8 cellular contexts compared by ENCODE assay signal in genomic region chr15:51727141-51727897, GRCh38. TPM values are rescaled to one million over a fixed set of nuclear protein-coding genes. Genes with fewer than 3 reads are reported as not detected.
DNase-seq lines count a peak whose midpoint lies in the region; ATAC-seq and TF ChIP-seq lines count a peak whose summit lies in the region.

No MANE protein-coding gene starts in this region.

- intact Hi-C loops in CD4-positive, alpha-beta T cell (cut with DNase I, micrococcal nuclease), result no loop called here
- intact Hi-C loops in adrenal gland (cut with DNase I), result no loop called here

- no peak for TF ChIP-seq CTCF in CD4-positive, alpha-beta T cell (IDR thresholded peaks at IDR 0.05)
- peak in 2 of 6 experiments; percentile 7 to 15 for TF ChIP-seq CTCF in adrenal gland (IDR thresholded peaks at IDR 0.05)

- H3K27me3 Mint-ChIP-seq in CD4-positive, alpha-beta T cell, result no peaks in the 10 kb centered on the region
- no peaks in the 10 kb centered on the region for H3K27me3 Mint-ChIP-seq in activated CD4-positive, alpha-beta T cell treated with anti-CD3 and anti-CD28 coated beads, Interleukin-2, amount 10 ng/mL, durations not matched to agents 7 days and 5 days

- no peak overlapping the region for H3K27ac ChIP-seq in CD4-positive, alpha-beta T cell (ENCODE audit: low read depth, low read length)
- H3K27ac ChIP-seq in adrenal gland, result peak overlapping the region in 3 of 5 donors; percentile 18 to 64 (median 60)
- peak overlapping the region; percentile 4 for H3K27ac ChIP-seq in muscle layer of duodenum (ENCODE audit: low read length)

- ATAC-seq in CD4-positive, alpha-beta T cell (ENCODE audit: poor library complexity), result peak; percentile 21
- ATAC-seq in GM18868 (IDR thresholded peaks at IDR 0.05; ENCODE audit: unreplicated experiment) (peak; percentile 29), GM21381 (IDR thresholded peaks at IDR 0.05; ENCODE audit: unreplicated experiment) (no peak), HG03432 (IDR thresholded peaks at IDR 0.05; ENCODE audit: unreplicated experiment) (no peak)

- CTCF ChIA-PET in CD4-positive, alpha-beta T cell (lab: Charles Lee), result interaction anchor here (0.8 to 1.9 kb wide), 4 partner anchors 9 to 77 kb away, joined by 3 to 13 read pairs (median 6); partner anchors contain the start of gene LYSMD2
- CTCF ChIA-PET in activated CD4-positive, alpha-beta T cell treated with anti-CD3 and anti-CD28 coated beads, Interleukin-2, amount 10 ng/mL, durations not matched to agents 7 days and 5 days (lab: Charles Lee), result no interaction called here

- H3K4me3 ChIP-seq in adrenal gland (no peak overlapping the region), muscle layer of duodenum (ENCODE audit: low read depth in 1 of 2, low read length in 2 of 2) (no peak overlapping the region)

- DNase-seq in CD4-positive, alpha-beta T cell, result peak in 2 of 10 experiments; percentile 12 to 21
- DNase-seq in adrenal gland, result peak in 5 of 7 donors; percentile 15 to 50 (median 36)
- DNase-seq in central memory CD4-positive, alpha-beta T cell, result no peak
- no peak for DNase-seq in activated CD4-positive, alpha-beta T cell treated with anti-CD3 and anti-CD28 coated beads, Interleukin-2, amount 10 ng/mL, durations not matched to agents 7 days and 5 days

- no peaks in the 10 kb centered on the region for H3K9me3 ChIP-seq in CD4-positive, alpha-beta T cell (ENCODE audit: control insufficient read depth, low read length)
- H3K9me3 ChIP-seq in adrenal gland (replicated peaks in 1 of 3) (no peaks in the 10 kb centered on the region), muscle layer of duodenum (ENCODE audit: control insufficient read depth in 1 of 2, low read length in 2 of 2) (no peaks in the 10 kb centered on the region)

- POLR2A ChIA-PET in CD4-positive, alpha-beta T cell (lab: Charles Lee), result interaction anchor here (0.6 to 2.6 kb wide), 3 partner anchors 10 to 49 kb away, joined by 3 to 14 read pairs (median 6); partner anchors contain the start of gene LYSMD2
- POLR2A ChIA-PET in activated CD4-positive, alpha-beta T cell treated with anti-CD3 and anti-CD28 coated beads, Interleukin-2, amount 10 ng/mL, durations not matched to agents 7 days and 5 days (lab: Charles Lee), result no interaction called here

- H3K4me1 ChIP-seq in adrenal gland (replicated peaks in 1 of 2), result peaks cover 10 to 60% of the 10 kb centered on the region in 2 donors
- peaks cover 30 to 45% of the 10 kb centered on the region in 2 donors for H3K4me1 ChIP-seq in muscle layer of duodenum (ENCODE audit: control insufficient read depth in 1 of 2, insufficient read depth in 2 of 2, low read length in 2 of 2)

- no peak overlapping the region for H3K4me3 Mint-ChIP-seq in CD4-positive, alpha-beta T cell
- no peak overlapping the region for H3K4me3 Mint-ChIP-seq in activated CD4-positive, alpha-beta T cell treated with anti-CD3 and anti-CD28 coated beads, Interleukin-2, amount 10 ng/mL, durations not matched to agents 7 days and 5 days

- WGBS in adrenal gland, 4 donors, result 44 to 62% (median 56%) methylated on average over 4 of the region's 4 CpGs

- H3K9me3 Mint-ChIP-seq in CD4-positive, alpha-beta T cell, result no peaks in the 10 kb centered on the region
- H3K9me3 Mint-ChIP-seq in activated CD4-positive, alpha-beta T cell treated with anti-CD3 and anti-CD28 coated beads, Interleukin-2, amount 10 ng/mL, durations not matched to agents 7 days and 5 days, result no peaks in the 10 kb centered on the region

- TF ChIP-seq POLR2A in adrenal gland (IDR thresholded peaks at IDR 0.05), result no peak

- no peaks in the 10 kb centered on the region for H3K27me3 ChIP-seq in CD4-positive, alpha-beta T cell (ENCODE audit: control insufficient read depth, insufficient read depth, low read length)
- H3K27me3 ChIP-seq in adrenal gland (no peaks in the 10 kb centered on the region), muscle layer of duodenum (ENCODE audit: low read depth, low read length) (no peaks in the 10 kb centered on the region)

- H3K36me3 Mint-ChIP-seq in CD4-positive, alpha-beta T cell (ENCODE audit: low read depth), result peaks cover 49% of the 10 kb centered on the region
- H3K36me3 Mint-ChIP-seq in activated CD4-positive, alpha-beta T cell treated with anti-CD3 and anti-CD28 coated beads, Interleukin-2, amount 10 ng/mL, durations not matched to agents 7 days and 5 days (ENCODE audit: low read depth), result peaks cover 23% of the 10 kb centered on the region

- H3K27ac Mint-ChIP-seq in CD4-positive, alpha-beta T cell, result peak overlapping the region; percentile 62
- no peak overlapping the region for H3K27ac Mint-ChIP-seq in activated CD4-positive, alpha-beta T cell treated with anti-CD3 and anti-CD28 coated beads, Interleukin-2, amount 10 ng/mL, durations not matched to agents 7 days and 5 days

- peaks cover 68% of the 10 kb centered on the region for H3K4me1 Mint-ChIP-seq in CD4-positive, alpha-beta T cell (ENCODE audit: low read depth)
- peaks cover 46% of the 10 kb centered on the region for H3K4me1 Mint-ChIP-seq in activated CD4-positive, alpha-beta T cell treated with anti-CD3 and anti-CD28 coated beads, Interleukin-2, amount 10 ng/mL, durations not matched to agents 7 days and 5 days

- H3K36me3 ChIP-seq in adrenal gland (replicated peaks in 1 of 2) (no peaks in the 10 kb centered on the region), muscle layer of duodenum (ENCODE audit: control insufficient read depth in 1 of 2, insufficient read depth in 2 of 2, low read length in 2 of 2) (no peaks in the 10 kb centered on the region)

RNA-seq across cellular contexts. Expression of gene LYSMD2, which starts 10.1 kb away (rescaled TPM):
- total RNA-seq in CD4-positive, alpha-beta T cell, result 10 to 100 TPM; 17.4 TPM
- 10 to 100 TPM; 13.8 to 56.3 (median 26.1) TPM for total RNA-seq in adrenal gland
- 10 to 100 TPM; 11.3 to 32.5 (median 14.1) TPM for polyA plus RNA-seq in adrenal gland
- 10 to 100 TPM; 18.2 to 23.6 TPM for total RNA-seq in activated CD4-positive, alpha-beta T cell treated with anti-CD3 and anti-CD28 coated beads, Interleukin-2, amount 10 ng/mL, durations not matched to agents 7 days and 5 days

RNA-seq across cellular contexts. Expression of gene TMOD2, which starts 24.1 kb away (rescaled TPM):
- 1 to 10 TPM; 5.6 to 6.9 TPM for total RNA-seq in CD4-positive, alpha-beta T cell
- 10 to 100 TPM in 3 of 8 donors, 1 to 10 TPM in 5; 3.7 to 13.2 (median 8.2) TPM for total RNA-seq in adrenal gland
- polyA plus RNA-seq in adrenal gland, result 1 to 10 TPM; 1.4 to 6.5 (median 4.1) TPM
- total RNA-seq in activated CD4-positive, alpha-beta T cell treated with anti-CD3 and anti-CD28 coated beads, Interleukin-2, amount 10 ng/mL, durations not matched to agents 7 days and 5 days, result 10 to 100 TPM; 10.9 to 12.8 TPM

RNA-seq across cellular contexts. Expression of gene SCG3, which starts 46.0 kb away (rescaled TPM):
- total RNA-seq in CD4-positive, alpha-beta T cell, result not detected
- total RNA-seq in adrenal gland, result 10 to 100 TPM in 1 of 8 donors, 1 to 10 TPM in 2, under 1 TPM in 3, not detected in 2; 0.14 to 12.2 (median 1.5) TPM
- 10 to 100 TPM in 1 of 3 donors, 1 to 10 TPM in 2; 3.4 to 18.5 (median 6.9) TPM for polyA plus RNA-seq in adrenal gland
- total RNA-seq in activated CD4-positive, alpha-beta T cell treated with anti-CD3 and anti-CD28 coated beads, Interleukin-2, amount 10 ng/mL, durations not matched to agents 7 days and 5 days, result not detected

Comparison
In these comparisons a context has a peak if more than half of its experiments do, and no peak if none do; other contexts are left out.
1. ATAC-seq: peak in CD4-positive, alpha-beta T cell (single experiment) and GM18868 (single experiment); none in GM21381 (single experiment) and HG03432 (single experiment).
2. DNase-seq: peak in adrenal gland (5 of 7); none in central memory CD4-positive, alpha-beta T cell (single experiment) and activated CD4-positive, alpha-beta T cell treated with anti-CD3 and anti-CD28 coated beads, Interleukin-2, amount 10 ng/mL, durations not matched to agents 7 days and 5 days (single experiment).